In the genomic region with DNA sequence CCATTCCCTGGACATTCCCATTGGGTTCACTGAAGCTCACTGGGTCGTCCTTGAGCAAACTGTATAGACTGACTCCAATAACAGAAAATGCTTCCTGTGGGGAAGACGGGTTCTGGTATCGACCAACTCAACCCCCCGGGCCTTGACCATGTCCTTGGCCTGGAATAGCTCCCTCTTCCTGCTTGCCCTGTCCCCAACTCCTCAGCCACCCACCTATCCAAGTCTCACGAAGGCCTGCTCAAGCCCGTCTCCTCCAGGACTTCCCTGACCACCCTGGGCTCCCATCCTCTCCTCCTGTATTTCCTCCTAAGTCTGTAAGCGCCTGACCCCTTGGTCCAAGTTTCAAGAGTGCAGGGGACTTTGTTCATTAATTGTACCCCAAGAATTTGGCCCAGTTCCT, we compare ENCODE assay signal across 17 cellular contexts. TPM values are rescaled to one million over a fixed set of nuclear protein-coding genes. Genes with fewer than 3 reads are reported as not detected.
DNase-seq lines count a peak whose midpoint lies in the region; ATAC-seq and TF ChIP-seq lines count a peak whose summit lies in the region.
"Had no signal": no experiment of that assay in that cellular context is flagged by ENCODE, and none has a peak within 500 bp of the region (broad histone marks: within the 10 kb centered on the region; RNA-seq: fewer than 3 reads in every experiment).

No MANE protein-coding gene starts in this region.

- H3K36me3 ChIP-seq in iPS-20b (ENCODE audit: insufficient read depth, low read depth, low read length): peaks cover 7% of the 10 kb centered on the region; the same call in 1 of the 2 replicates
- H3K36me3 ChIP-seq: uterus had no signal

- peaks cover 12% of the 10 kb centered on the region for H3K4me1 ChIP-seq in iPS-20b (ENCODE audit: insufficient read depth, low read length)

- POLR2A ChIA-PET in activated B cell treated with CpG ODN at 0.5 μM for 24 hours (lab: Charles Lee): interaction anchor here (0.9 to 3.5 kb wide), 2 partner anchors 10 to 14 kb away, joined by 3 to 26 read pairs; no protein-coding TSS in a partner anchor

- peak overlapping the region; percentile 64 for H3K4me3 Mint-ChIP-seq in activated B cell treated with CpG ODN at 0.5 μM for 24 hours
- peak overlapping the region; percentile 20 for H3K4me3 Mint-ChIP-seq in stimulated activated effector memory CD8-positive, alpha-beta T cell treated with anti-CD3 and anti-CD28 coated beads, Interleukin-12 subunit alpha, Interleukin-12 subunit beta, amount 100 ng/mL, for 72 hours

- H3K27ac Mint-ChIP-seq in activated B cell treated with CpG ODN at 0.5 μM for 24 hours: peak overlapping the region; percentile 67
- H3K27ac Mint-ChIP-seq in stimulated activated effector memory CD8-positive, alpha-beta T cell treated with anti-CD3 and anti-CD28 coated beads, Interleukin-12 subunit alpha, Interleukin-12 subunit beta, amount 100 ng/mL, for 72 hours: no peak overlapping the region

- H3K36me3 Mint-ChIP-seq in activated B cell treated with CpG ODN at 0.5 μM for 24 hours (ENCODE audit: low read depth): peaks cover 5% of the 10 kb centered on the region
- H3K36me3 Mint-ChIP-seq in stimulated activated effector memory CD8-positive, alpha-beta T cell treated with anti-CD3 and anti-CD28 coated beads, Interleukin-12 subunit alpha, Interleukin-12 subunit beta, amount 100 ng/mL, for 72 hours: peaks cover 24% of the 10 kb centered on the region

- H3K9me3 Mint-ChIP-seq in activated B cell treated with CpG ODN at 0.5 μM for 24 hours: no peaks in the 10 kb centered on the region
- H3K9me3 Mint-ChIP-seq in stimulated activated effector memory CD8-positive, alpha-beta T cell treated with anti-CD3 and anti-CD28 coated beads, Interleukin-12 subunit alpha, Interleukin-12 subunit beta, amount 100 ng/mL, for 72 hours: no peaks in the 10 kb centered on the region
- H3K9me3 Mint-ChIP-seq: activated T-cell treated with anti-CD3 and anti-CD28 coated beads, Interleukin-2, amount 50 U/mL, for 4 hours had no signal

- no peaks in the 10 kb centered on the region for H3K27me3 Mint-ChIP-seq in activated B cell treated with CpG ODN at 0.5 μM for 24 hours

- intact Hi-C loops in activated B cell treated with CpG ODN at 0.5 μM for 24 hours (cut with micrococcal nuclease): no loop called here

- peak; percentile 60 for DNase-seq in activated effector memory CD4-positive, alpha-beta T cell treated with anti-CD3 and anti-CD28 coated beads, Interleukin-2, amount 50 U/mL, for 16 hours
- DNase-seq in activated effector memory CD4-positive, alpha-beta T cell treated with Interleukin-2 at 50 U/mL for 16 hours: no peak
- no peak for DNase-seq in activated B cell treated with CpG ODN at 0.5 μM for 24 hours
- DNase-seq in stimulated activated effector memory CD8-positive, alpha-beta T cell treated with anti-CD3 and anti-CD28 coated beads, Interleukin-12 subunit alpha, Interleukin-12 subunit beta, amount 100 ng/mL, for 72 hours (ENCODE audit: low spot score in 2 of 2): no peak
- no peak for DNase-seq in NOMO-1 treated with DMSO at 0.1 percent for 48 hours (lab: John Stamatoyannopoulos, UW; ENCODE audit: unreplicated experiment)
- DNase-seq: activated T-cell treated with anti-CD3 and anti-CD28 coated beads, Interleukin-2, amount 50 U/mL, for 4 hours; cerebellar nuclear complex; DMS79; NCI-H1092 treated with DMSO at 0.1 percent for 48 hours; NCI-H510A; occipital lobe; Right ventricle myocardium superior; uterus had no signal

- peak overlapping the region; percentile 95 for H3K27ac ChIP-seq in iPS-20b (ENCODE audit: low read length)

- H3K4me1 Mint-ChIP-seq in activated B cell treated with CpG ODN at 0.5 μM for 24 hours: peaks cover 34% of the 10 kb centered on the region
- H3K4me1 Mint-ChIP-seq in stimulated activated effector memory CD8-positive, alpha-beta T cell treated with anti-CD3 and anti-CD28 coated beads, Interleukin-12 subunit alpha, Interleukin-12 subunit beta, amount 100 ng/mL, for 72 hours: peaks cover 25% of the 10 kb centered on the region

- CTCF ChIA-PET in activated B cell treated with CpG ODN at 0.5 μM for 24 hours (lab: Charles Lee): no interaction called here

- H3K4me3 ChIP-seq in iPS-20b (ENCODE audit: low read length): peak overlapping the region; percentile 65; the same call in 1 of the 2 replicates
- H3K4me3 ChIP-seq: HAP-1, uterus had no signal

- ATAC-seq in activated B cell treated with CpG ODN at 0.5 μM for 24 hours (ENCODE audit: low read depth): no peak
- no peak for ATAC-seq in stimulated activated effector memory CD8-positive, alpha-beta T cell treated with anti-CD3 and anti-CD28 coated beads, Interleukin-12 subunit alpha, Interleukin-12 subunit beta, amount 100 ng/mL, for 72 hours
- no peak for ATAC-seq in GM21723 (IDR thresholded peaks at IDR 0.05; ENCODE audit: unreplicated experiment)
- no peak for ATAC-seq in HG02678 (IDR thresholded peaks at IDR 0.05; ENCODE audit: unreplicated experiment)
- ATAC-seq: activated T-cell treated with anti-CD3 and anti-CD28 coated beads, Interleukin-2, amount 50 U/mL, for 4 hours had no signal

- no peaks in the 10 kb centered on the region for H3K27me3 ChIP-seq in iPS-20b (ENCODE audit: insufficient read depth, low read length)
- H3K27me3 ChIP-seq: uterus had no signal

- TF ChIP-seq CTCF in activated B cell treated with CpG ODN at 0.5 μM for 24 hours (IDR thresholded peaks at IDR 0.05): no peak

- H3K9me3 ChIP-seq in iPS-20b (ENCODE audit: insufficient read depth, low read depth, low read length): no peaks in the 10 kb centered on the region
- H3K9me3 ChIP-seq: HAP-1, uterus had no signal

- H3K9ac ChIP-seq in iPS-20b (ENCODE audit: low read depth, low read length): peak overlapping the region; percentile 99

RNA-seq across cellular contexts. Expression of gene HMGA1, which starts 2.8 kb away (rescaled TPM):
- 186 and 188 TPM in 2 replicates for total RNA-seq in activated B cell treated with CpG ODN at 0.5 μM for 24 hours

RNA-seq across cellular contexts. Expression of gene SMIM29, which starts 14.9 kb away (rescaled TPM):
- 25.8 and 27.7 TPM in 2 replicates for total RNA-seq in activated B cell treated with CpG ODN at 0.5 μM for 24 hours
